29 cellular contexts compared by ENCODE assay signal in genomic region chr9:13804532-13804931, GRCh38.
A peak's percentile ranks its signal among the peaks of the same experiment; 100 is the strongest.
DNase-seq lines count a peak whose midpoint lies in the region; ATAC-seq, FAIRE-seq and TF ChIP-seq lines count a peak whose summit lies in the region.
"Had no signal": no experiment of that assay in that cellular context is flagged by ENCODE, and none has a peak within 500 bp of the region (broad histone marks: within the 10 kb centered on the region; RNA-seq: fewer than 3 reads in every experiment).

No MANE protein-coding gene starts in this region.

- no peak for ATAC-seq in T-cell (replicated peaks in 1 of 4)
- no peak for ATAC-seq in GM18519 (IDR thresholded peaks at IDR 0.05; ENCODE audit: low FRiP score, unreplicated experiment)
- ATAC-seq: activated T-cell treated with anti-CD3 and anti-CD28 coated beads, Interleukin-2, amount 50 U/mL, for 4 hours; left ventricle myocardium superior; stimulated activated memory B cell treated with anti-CD40 and anti-IgM and Interleukin-4, amounts not matched to agents 10 μg/mL and 1 μg/mL and 100 μg/mL, for 72 hours had no signal

- no peaks in the 10 kb centered on the region for H3K79me2 ChIP-seq in keratinocyte (ENCODE audit: control insufficient read depth, insufficient read depth, low read length)

- H3K36me3 ChIP-seq in brain microvascular endothelial cell (replicated peaks): no peaks in the 10 kb centered on the region
- no peaks in the 10 kb centered on the region for H3K36me3 ChIP-seq in keratinocyte (ENCODE audit: control insufficient read depth in 2 of 2, extremely low read depth in 1 of 2, insufficient read depth in 2 of 2, low read length in 2 of 2)
- H3K36me3 ChIP-seq in tibial artery: no peaks in the 10 kb centered on the region
- H3K36me3 ChIP-seq: suprapubic skin, uterus had no signal

- no peaks in the 10 kb centered on the region for H3K27me3 Mint-ChIP-seq in T-cell
- H3K27me3 Mint-ChIP-seq: stimulated activated memory B cell treated with anti-CD40 and anti-IgM and Interleukin-4, amounts not matched to agents 10 μg/mL and 1 μg/mL and 100 μg/mL, for 72 hours had no signal

- CTCF ChIA-PET in T-cell (lab: Charles Lee): no interaction called here

- no peak overlapping the region for H3K9ac ChIP-seq in keratinocyte (ENCODE audit: control insufficient read depth, extremely low read depth, insufficient read depth, low read length)
- H3K9ac ChIP-seq: GM23248 had no signal

- H3K27ac Mint-ChIP-seq in T-cell: no peak overlapping the region
- H3K27ac Mint-ChIP-seq: progenitor cell of endocrine pancreas; stimulated activated memory B cell treated with anti-CD40 and anti-IgM and Interleukin-4, amounts not matched to agents 10 μg/mL and 1 μg/mL and 100 μg/mL, for 72 hours had no signal

- H3K4me2 ChIP-seq in keratinocyte (ENCODE audit: control insufficient read depth, extremely low read depth, insufficient read depth, low read depth, low read length): no peak overlapping the region

- POLR2A ChIA-PET in T-cell (lab: Charles Lee): no interaction called here

- peak; percentile 46 for FAIRE-seq in keratinocyte (lab: Jason Lieb, UNC)
- FAIRE-seq: small intestine had no signal

- no peak overlapping the region for H2AFZ ChIP-seq in keratinocyte (ENCODE audit: control insufficient read depth, low read length)
- H2AFZ ChIP-seq: GM23248 had no signal

- in situ Hi-C loops in Caki2 (cut with HindIII; ENCODE audit: low pct_unique_long_range_greater_than_20kb, low sequenced_read_pairs) (no loop called here), brain microvascular endothelial cell (cut with HindIII; ENCODE audit: low pct_ligation_motif_present, low sequenced_read_pairs) (no loop called here)

- H3K4me3 ChIP-seq in brain microvascular endothelial cell (ENCODE audit: low read depth, low read length) (no peak overlapping the region), keratinocyte (ENCODE audit: control insufficient read depth in 2 of 3, extremely low read depth in 1 of 3, insufficient read depth in 2 of 3, low read depth in 1 of 3, low read length in 3 of 3) (no peak overlapping the region), tibial artery (no peak overlapping the region)
- H3K4me3 ChIP-seq: GM23248, suprapubic skin, uterus had no signal

- H3K36me3 Mint-ChIP-seq in T-cell: no peaks in the 10 kb centered on the region
- H3K36me3 Mint-ChIP-seq: stimulated activated memory B cell treated with anti-CD40 and anti-IgM and Interleukin-4, amounts not matched to agents 10 μg/mL and 1 μg/mL and 100 μg/mL, for 72 hours had no signal

- H3K4me1 ChIP-seq in keratinocyte (ENCODE audit: control insufficient read depth, extremely low read depth, insufficient read depth, low read length) (peaks cover 5% of the 10 kb centered on the region), tibial artery (no peaks in the 10 kb centered on the region)
- H3K4me1 ChIP-seq: suprapubic skin, uterus had no signal

- H3K9me3 Mint-ChIP-seq in T-cell: peaks cover 5 to 12% (median 7%) of the 10 kb centered on the region in 3 donors
- H3K9me3 Mint-ChIP-seq: neural crest cell; stimulated activated memory B cell treated with anti-CD40 and anti-IgM and Interleukin-4, amounts not matched to agents 10 μg/mL and 1 μg/mL and 100 μg/mL, for 72 hours had no signal

- no peak overlapping the region for H3K27ac ChIP-seq in brain microvascular endothelial cell
- H3K27ac ChIP-seq in keratinocyte (ENCODE audit: control insufficient read depth, insufficient read depth, low read length): no peak overlapping the region
- H3K27ac ChIP-seq in tibial artery: no peak overlapping the region
- H3K27ac ChIP-seq: C4-2B, GM23248, suprapubic skin, uterus had no signal

- dilution Hi-C loops in keratinocyte (cut with MboI; ENCODE audit: extremely low pct_ligation_motif_present, low sequenced_read_pairs): no loop called here

- H3K4me1 Mint-ChIP-seq in T-cell: no peaks in the 10 kb centered on the region
- H3K4me1 Mint-ChIP-seq: neural crest cell; stimulated activated memory B cell treated with anti-CD40 and anti-IgM and Interleukin-4, amounts not matched to agents 10 μg/mL and 1 μg/mL and 100 μg/mL, for 72 hours had no signal

- TF ChIP-seq CTCF in brain microvascular endothelial cell (IDR thresholded peaks at IDR 0.05; ENCODE audit: low read depth, low read length, missing control alignments) (no peak), keratinocyte (optimal IDR thresholded peaks at IDR 0.05 in 1 of 3, IDR thresholded peaks at IDR 0.05 in 1 of 3, conservative IDR thresholded peaks at IDR 0.05 in 1 of 3; ENCODE audit: extremely low read depth in 1 of 3, insufficient read depth in 2 of 3, low read length in 3 of 3) (no peak), tibial artery (IDR thresholded peaks at IDR 0.05) (no peak)

- intact Hi-C loops in tibial artery (cut with DNase I; ENCODE audit: low total_unique reads): no loop called here

- H3K27me3 ChIP-seq in brain microvascular endothelial cell (replicated peaks): no peaks in the 10 kb centered on the region
- no peaks in the 10 kb centered on the region for H3K27me3 ChIP-seq in keratinocyte (ENCODE audit: control insufficient read depth, extremely low read depth, insufficient read depth, low read length)
- H3K27me3 ChIP-seq in tibial artery: no peaks in the 10 kb centered on the region
- H3K27me3 ChIP-seq: suprapubic skin, uterus had no signal

- no peaks in the 10 kb centered on the region for H4K20me1 ChIP-seq in keratinocyte (ENCODE audit: control insufficient read depth, extremely low read depth, insufficient read depth, low read length)

- DNase-seq in Caki2 (ENCODE audit: low read depth) (peak; percentile 63), LHCN-M2 (ENCODE audit: low read depth) (peak; percentile 45), brain microvascular endothelial cell (peak; percentile 42), keratinocyte (ENCODE audit: low read depth, low spot score) (no peak), tibial artery (no peak), iPS-NIHi11 (ENCODE audit: low spot score) (no peak), T-cell (no peak)
- DNase-seq: activated CD4-positive, alpha-beta T cell treated with anti-CD3 and anti-CD28 coated beads for 1 hour; activated CD8-positive, alpha-beta memory T cell treated with anti-CD3 and anti-CD28 coated beads for 24 hours; activated naive CD4-positive, alpha-beta T cell treated with Interleukin-2 at 50 U/mL for 16 hours; activated T-cell treated with anti-CD3 and anti-CD28 coated beads, Interleukin-2, amount 50 U/mL, for 4 hours; amniotic stem cell; central memory CD4-positive, alpha-beta T cell; effector CD8-positive, alpha-beta T cell; glutamatergic neuron; GM23248; KG1; left ventricle myocardium superior; NCI-H187; SIG-M5; small intestine; stimulated activated CD4-positive, alpha-beta T cell treated with anti-CD3 and anti-CD28 coated beads, Interleukin-2, amount 100 ng/mL, for 24 hours; uterus had no signal

- H3K9me1 ChIP-seq in keratinocyte (ENCODE audit: control insufficient read depth, extremely low read depth, insufficient read depth, low read length): no peaks in the 10 kb centered on the region

- H3K9me3 ChIP-seq in keratinocyte (ENCODE audit: control insufficient read depth, low read depth, low read length) (no peaks in the 10 kb centered on the region), tibial artery (no peaks in the 10 kb centered on the region)
- H3K9me3 ChIP-seq: suprapubic skin, uterus had no signal

- H3K4me3 Mint-ChIP-seq in T-cell: no peak overlapping the region
- H3K4me3 Mint-ChIP-seq: activated T-cell treated with anti-CD3 and anti-CD28 coated beads, Interleukin-2, amount 50 U/mL, for 4 hours; neural crest cell; stimulated activated memory B cell treated with anti-CD40 and anti-IgM and Interleukin-4, amounts not matched to agents 10 μg/mL and 1 μg/mL and 100 μg/mL, for 72 hours had no signal

Comparison
In these comparisons a context has a peak if more than half of its experiments do, and no peak if none do; other contexts are left out.
1. DNase-seq: peak in Caki2 (single experiment), LHCN-M2 (single experiment) and brain microvascular endothelial cell (single experiment); none in keratinocyte (single experiment), tibial artery (0 of 2), iPS-NIHi11 (single experiment) and T-cell (0 of 34).